Comparison of ENCODE assay signal across 1 cellular context in the genomic region with DNA sequence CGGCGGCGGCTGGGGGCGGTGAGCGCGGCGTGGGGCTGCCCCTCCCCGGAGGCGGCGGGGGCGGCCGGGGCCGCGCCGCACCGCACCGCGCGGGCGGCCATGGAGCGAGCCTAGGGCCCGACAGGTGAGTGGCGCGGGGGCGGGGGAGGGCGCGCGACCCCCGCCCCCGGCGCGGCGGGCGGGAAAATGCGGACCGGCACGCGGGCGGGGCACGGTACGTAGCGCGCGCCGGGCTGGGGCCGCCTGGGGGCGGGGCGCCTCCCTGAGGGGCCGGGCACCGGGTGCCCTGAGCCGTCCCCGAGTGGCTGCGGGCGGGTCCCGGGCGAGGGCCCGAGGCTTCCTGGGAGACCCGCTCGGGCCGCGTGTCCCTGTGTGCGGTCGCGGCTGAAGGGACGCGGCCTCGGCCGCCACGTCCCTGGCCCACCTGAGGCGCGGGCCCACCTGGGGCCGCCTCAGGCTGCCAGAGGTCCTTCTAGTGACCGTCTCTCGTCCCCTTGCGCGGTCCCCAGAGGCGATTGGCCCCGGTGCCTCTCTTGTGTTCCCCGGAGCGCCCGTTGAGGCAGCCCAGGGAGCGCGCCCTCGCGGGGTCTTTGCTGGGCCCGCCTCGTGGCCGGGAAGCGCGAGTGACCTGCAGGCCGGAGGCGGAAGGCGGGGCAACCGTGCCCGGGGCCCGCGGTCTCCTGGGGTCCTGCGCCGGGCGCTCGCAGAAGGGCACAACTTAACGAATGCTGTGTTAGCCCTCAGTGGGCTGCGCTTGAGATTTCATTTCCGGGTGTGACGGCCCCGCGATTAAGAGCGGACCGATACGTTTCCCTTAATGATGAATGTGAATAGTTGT.
A peak's percentile ranks its signal among the peaks of the same experiment; 100 is the strongest.
TF ChIP-seq lines count a peak whose summit lies in the region.

No MANE protein-coding gene starts in this region.

TF ChIP-seq in HEK293, 187 proteins besides CTCF, POLR2A, EP300 and RAD21 (continued from another document and continues in another):
- TF ChIP-seq, protein P1, sequence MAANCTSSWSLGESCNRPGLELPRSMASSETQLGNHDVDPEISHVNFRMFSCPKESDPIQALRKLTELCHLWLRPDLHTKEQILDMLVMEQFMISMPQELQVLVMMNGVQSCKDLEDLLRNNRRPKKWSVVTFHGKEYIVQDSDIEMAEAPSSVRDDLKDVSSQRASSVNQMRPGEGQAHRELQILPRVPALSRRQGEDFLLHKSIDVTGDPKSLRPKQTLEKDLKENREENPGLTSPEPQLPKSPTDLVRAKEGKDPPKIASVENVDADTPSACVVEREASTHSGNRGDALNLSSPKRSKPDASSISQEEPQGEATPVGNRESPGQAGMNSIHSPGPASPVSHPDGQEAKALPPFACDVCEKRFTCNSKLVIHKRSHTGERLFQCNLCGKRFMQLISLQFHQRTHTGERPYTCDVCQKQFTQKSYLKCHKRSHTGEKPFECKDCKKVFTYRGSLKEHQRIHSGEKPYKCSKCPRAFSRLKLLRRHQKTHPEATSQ (tag by site-specific recombination; IDR thresholded peaks at IDR 0.05), result 0 out of 2 replicates have a peak, but pooled peaks have one; percentile 50
- TF ChIP-seq ZNF548 (tag by site-specific recombination; IDR thresholded peaks at IDR 0.05), result no peak
- no peak for TF ChIP-seq ZNF768 (tag by site-specific recombination; IDR thresholded peaks at IDR 0.05)
- TF ChIP-seq ZNF133 (tag by site-specific recombination; IDR thresholded peaks at IDR 0.05), result no peak
- TF ChIP-seq, protein P2, sequence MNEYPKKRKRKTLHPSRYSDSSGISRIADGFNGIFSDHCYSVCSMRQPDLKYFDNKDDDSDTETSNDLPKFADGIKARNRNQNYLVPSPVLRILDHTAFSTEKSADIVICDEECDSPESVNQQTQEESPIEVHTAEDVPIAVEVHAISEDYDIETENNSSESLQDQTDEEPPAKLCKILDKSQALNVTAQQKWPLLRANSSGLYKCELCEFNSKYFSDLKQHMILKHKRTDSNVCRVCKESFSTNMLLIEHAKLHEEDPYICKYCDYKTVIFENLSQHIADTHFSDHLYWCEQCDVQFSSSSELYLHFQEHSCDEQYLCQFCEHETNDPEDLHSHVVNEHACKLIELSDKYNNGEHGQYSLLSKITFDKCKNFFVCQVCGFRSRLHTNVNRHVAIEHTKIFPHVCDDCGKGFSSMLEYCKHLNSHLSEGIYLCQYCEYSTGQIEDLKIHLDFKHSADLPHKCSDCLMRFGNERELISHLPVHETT (tag by site-specific recombination; IDR thresholded peaks at IDR 0.05), result no peak
- no peak for TF ChIP-seq ZNF157 (tag by site-specific recombination; IDR thresholded peaks at IDR 0.05)
- peak; percentile 75 for TF ChIP-seq ZIC2 (tag by site-specific recombination; IDR thresholded peaks at IDR 0.05)
- TF ChIP-seq, protein P3, sequence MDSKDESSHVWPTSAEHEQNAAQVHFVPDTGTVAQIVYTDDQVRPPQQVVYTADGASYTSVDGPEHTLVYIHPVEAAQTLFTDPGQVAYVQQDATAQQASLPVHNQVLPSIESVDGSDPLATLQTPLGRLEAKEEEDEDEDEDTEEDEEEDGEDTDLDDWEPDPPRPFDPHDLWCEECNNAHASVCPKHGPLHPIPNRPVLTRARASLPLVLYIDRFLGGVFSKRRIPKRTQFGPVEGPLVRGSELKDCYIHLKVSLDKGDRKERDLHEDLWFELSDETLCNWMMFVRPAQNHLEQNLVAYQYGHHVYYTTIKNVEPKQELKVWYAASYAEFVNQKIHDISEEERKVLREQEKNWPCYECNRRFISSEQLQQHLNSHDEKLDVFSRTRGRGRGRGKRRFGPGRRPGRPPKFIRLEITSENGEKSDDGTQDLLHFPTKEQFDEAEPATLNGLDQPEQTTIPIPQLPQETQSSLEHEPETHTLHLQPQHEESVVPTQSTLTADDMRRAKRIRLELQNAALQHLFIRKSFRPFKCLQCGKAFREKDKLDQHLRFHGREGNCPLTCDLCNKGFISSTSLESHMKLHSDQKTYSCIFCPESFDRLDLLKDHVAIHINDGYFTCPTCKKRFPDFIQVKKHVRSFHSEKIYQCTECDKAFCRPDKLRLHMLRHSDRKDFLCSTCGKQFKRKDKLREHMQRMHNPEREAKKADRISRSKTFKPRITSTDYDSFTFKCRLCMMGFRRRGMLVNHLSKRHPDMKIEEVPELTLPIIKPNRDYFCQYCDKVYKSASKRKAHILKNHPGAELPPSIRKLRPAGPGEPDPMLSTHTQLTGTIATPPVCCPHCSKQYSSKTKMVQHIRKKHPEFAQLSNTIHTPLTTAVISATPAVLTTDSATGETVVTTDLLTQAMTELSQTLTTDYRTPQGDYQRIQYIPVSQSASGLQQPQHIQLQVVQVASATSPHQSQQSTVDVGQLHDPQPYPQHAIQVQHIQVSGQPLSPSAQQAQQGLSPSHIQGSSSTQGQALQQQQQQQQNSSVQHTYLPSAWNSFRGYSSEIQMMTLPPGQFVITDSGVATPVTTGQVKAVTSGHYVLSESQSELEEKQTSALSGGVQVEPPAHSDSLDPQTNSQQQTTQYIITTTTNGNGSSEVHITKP (tag by site-specific recombination; IDR thresholded peaks at IDR 0.05), result no peak
- no peak for TF ChIP-seq BCL11A (tag by site-specific recombination; IDR thresholded peaks at IDR 0.05; ENCODE audit: low read depth)
- no peak for TF ChIP-seq SCRT2 (tag by site-specific recombination; IDR thresholded peaks at IDR 0.05)
- no peak for TF ChIP-seq ZNF660 (tag by site-specific recombination; IDR thresholded peaks at IDR 0.05)
- TF ChIP-seq ZNF558 (tag by site-specific recombination; IDR thresholded peaks at IDR 0.05), result no peak
- peak; percentile 71 for TF ChIP-seq KLF16 (tag by site-specific recombination; IDR thresholded peaks at IDR 0.05)
- TF ChIP-seq ZNF664 (tag by site-specific recombination; IDR thresholded peaks at IDR 0.05), result no peak
- TF ChIP-seq GLIS2 (tag by site-specific recombination; IDR thresholded peaks at IDR 0.05), result peak; percentile 89
- TF ChIP-seq, protein P4, sequence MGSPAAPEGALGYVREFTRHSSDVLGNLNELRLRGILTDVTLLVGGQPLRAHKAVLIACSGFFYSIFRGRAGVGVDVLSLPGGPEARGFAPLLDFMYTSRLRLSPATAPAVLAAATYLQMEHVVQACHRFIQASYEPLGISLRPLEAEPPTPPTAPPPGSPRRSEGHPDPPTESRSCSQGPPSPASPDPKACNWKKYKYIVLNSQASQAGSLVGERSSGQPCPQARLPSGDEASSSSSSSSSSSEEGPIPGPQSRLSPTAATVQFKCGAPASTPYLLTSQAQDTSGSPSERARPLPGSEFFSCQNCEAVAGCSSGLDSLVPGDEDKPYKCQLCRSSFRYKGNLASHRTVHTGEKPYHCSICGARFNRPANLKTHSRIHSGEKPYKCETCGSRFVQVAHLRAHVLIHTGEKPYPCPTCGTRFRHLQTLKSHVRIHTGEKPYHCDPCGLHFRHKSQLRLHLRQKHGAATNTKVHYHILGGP (tag by site-specific recombination; IDR thresholded peaks at IDR 0.05), result no peak
- no peak for TF ChIP-seq PRDM1 (tag by site-specific recombination; IDR thresholded peaks at IDR 0.05)
- TF ChIP-seq ZSCAN30 (tag by site-specific recombination; IDR thresholded peaks at IDR 0.05), result peak; percentile 75
- TF ChIP-seq ZNF561 (tag by site-specific recombination; IDR thresholded peaks at IDR 0.05; ENCODE audit: borderline replicate concordance), result peak; percentile 90; the same call in 1 of the 2 replicates
- TF ChIP-seq, protein P5, sequence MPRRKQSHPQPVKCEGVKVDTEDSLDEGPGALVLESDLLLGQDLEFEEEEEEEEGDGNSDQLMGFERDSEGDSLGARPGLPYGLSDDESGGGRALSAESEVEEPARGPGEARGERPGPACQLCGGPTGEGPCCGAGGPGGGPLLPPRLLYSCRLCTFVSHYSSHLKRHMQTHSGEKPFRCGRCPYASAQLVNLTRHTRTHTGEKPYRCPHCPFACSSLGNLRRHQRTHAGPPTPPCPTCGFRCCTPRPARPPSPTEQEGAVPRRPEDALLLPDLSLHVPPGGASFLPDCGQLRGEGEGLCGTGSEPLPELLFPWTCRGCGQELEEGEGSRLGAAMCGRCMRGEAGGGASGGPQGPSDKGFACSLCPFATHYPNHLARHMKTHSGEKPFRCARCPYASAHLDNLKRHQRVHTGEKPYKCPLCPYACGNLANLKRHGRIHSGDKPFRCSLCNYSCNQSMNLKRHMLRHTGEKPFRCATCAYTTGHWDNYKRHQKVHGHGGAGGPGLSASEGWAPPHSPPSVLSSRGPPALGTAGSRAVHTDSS (tag by site-specific recombination; IDR thresholded peaks at IDR 0.05), result no peak
- 0 out of 2 replicates have a peak, but pooled peaks have one; percentile 38 for TF ChIP-seq ZNF423 (tag by site-specific recombination; IDR thresholded peaks at IDR 0.05)
- no peak for TF ChIP-seq ZNF239 (tag by site-specific recombination; IDR thresholded peaks at IDR 0.05)
- no peak for TF ChIP-seq MEIS1 (CRISPR knock-in tag; IDR thresholded peaks at IDR 0.05; ENCODE audit: borderline replicate concordance)
- TF ChIP-seq ZNF747 (tag by site-specific recombination; IDR thresholded peaks at IDR 0.05), result no peak
- no peak for TF ChIP-seq ZNF791 (tag by site-specific recombination; IDR thresholded peaks at IDR 0.05)
- no peak for TF ChIP-seq KLF1 (tag by site-specific recombination; IDR thresholded peaks at IDR 0.05)
- no peak for TF ChIP-seq ZNF404 (tag by site-specific recombination; IDR thresholded peaks at IDR 0.05)
- no peak for TF ChIP-seq ZNF426 (tag by site-specific recombination; IDR thresholded peaks at IDR 0.05)
- TF ChIP-seq ZNF138 (tag by site-specific recombination; IDR thresholded peaks at IDR 0.05; ENCODE audit: borderline replicate concordance), result no peak
- TF ChIP-seq HOXD13 (CRISPR knock-in tag; IDR thresholded peaks at IDR 0.05; ENCODE audit: borderline replicate concordance), result no peak
- TF ChIP-seq ZNF623 (tag by site-specific recombination; IDR thresholded peaks at IDR 0.05), result no peak
- peak; percentile 65 for TF ChIP-seq ZXDB (tag by site-specific recombination; IDR thresholded peaks at IDR 0.05)
- TF ChIP-seq ZNF560 (tag by site-specific recombination; IDR thresholded peaks at IDR 0.05; ENCODE audit: borderline replicate concordance), result no peak
- TF ChIP-seq ZNF514 (tag by site-specific recombination; IDR thresholded peaks at IDR 0.05), result no peak
- TF ChIP-seq, protein P6, sequence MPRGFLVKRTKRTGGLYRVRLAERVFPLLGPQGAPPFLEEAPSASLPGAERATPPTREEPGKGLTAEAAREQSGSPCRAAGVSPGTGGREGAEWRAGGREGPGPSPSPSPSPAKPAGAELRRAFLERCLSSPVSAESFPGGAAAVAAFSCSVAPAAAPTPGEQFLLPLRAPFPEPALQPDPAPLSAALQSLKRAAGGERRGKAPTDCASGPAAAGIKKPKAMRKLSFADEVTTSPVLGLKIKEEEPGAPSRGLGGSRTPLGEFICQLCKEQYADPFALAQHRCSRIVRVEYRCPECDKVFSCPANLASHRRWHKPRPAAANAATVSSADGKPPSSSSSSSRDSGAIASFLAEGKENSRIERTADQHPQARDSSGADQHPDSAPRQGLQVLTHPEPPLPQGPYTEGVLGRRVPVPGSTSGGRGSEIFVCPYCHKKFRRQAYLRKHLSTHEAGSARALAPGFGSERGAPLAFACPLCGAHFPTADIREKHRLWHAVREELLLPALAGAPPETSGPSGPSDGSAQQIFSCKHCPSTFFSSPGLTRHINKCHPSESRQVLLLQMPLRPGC (tag by site-specific recombination; IDR thresholded peaks at IDR 0.05), result no peak
- TF ChIP-seq ZNF214 (tag by site-specific recombination; IDR thresholded peaks at IDR 0.05; ENCODE audit: borderline replicate concordance), result no peak
- no peak for TF ChIP-seq IKZF3 (tag by site-specific recombination; IDR thresholded peaks at IDR 0.05)
- peak; percentile 56 for TF ChIP-seq ZNF501 (tag by site-specific recombination; IDR thresholded peaks at IDR 0.05)
- TF ChIP-seq GLIS1 (tag by site-specific recombination; IDR thresholded peaks at IDR 0.05), result peak; percentile 78
- no peak for TF ChIP-seq ZNF292 (tag by site-specific recombination; IDR thresholded peaks at IDR 0.05; ENCODE audit: borderline replicate concordance, low read depth)
- TF ChIP-seq KLF7 (tag by site-specific recombination; IDR thresholded peaks at IDR 0.05; ENCODE audit: borderline replicate concordance), result no peak
- TF ChIP-seq ZNF19 (tag by site-specific recombination; IDR thresholded peaks at IDR 0.05; ENCODE audit: low read depth), result no peak
- TF ChIP-seq, protein P7, sequence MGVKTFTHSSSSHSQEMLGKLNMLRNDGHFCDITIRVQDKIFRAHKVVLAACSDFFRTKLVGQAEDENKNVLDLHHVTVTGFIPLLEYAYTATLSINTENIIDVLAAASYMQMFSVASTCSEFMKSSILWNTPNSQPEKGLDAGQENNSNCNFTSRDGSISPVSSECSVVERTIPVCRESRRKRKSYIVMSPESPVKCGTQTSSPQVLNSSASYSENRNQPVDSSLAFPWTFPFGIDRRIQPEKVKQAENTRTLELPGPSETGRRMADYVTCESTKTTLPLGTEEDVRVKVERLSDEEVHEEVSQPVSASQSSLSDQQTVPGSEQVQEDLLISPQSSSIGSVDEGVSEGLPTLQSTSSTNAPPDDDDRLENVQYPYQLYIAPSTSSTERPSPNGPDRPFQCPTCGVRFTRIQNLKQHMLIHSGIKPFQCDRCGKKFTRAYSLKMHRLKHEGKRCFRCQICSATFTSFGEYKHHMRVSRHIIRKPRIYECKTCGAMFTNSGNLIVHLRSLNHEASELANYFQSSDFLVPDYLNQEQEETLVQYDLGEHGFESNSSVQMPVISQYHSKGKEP (tag by site-specific recombination; IDR thresholded peaks at IDR 0.05), result no peak
- TF ChIP-seq ZNF202 (tag by site-specific recombination; IDR thresholded peaks at IDR 0.05; ENCODE audit: borderline replicate concordance), result no peak
- TF ChIP-seq, protein P8, sequence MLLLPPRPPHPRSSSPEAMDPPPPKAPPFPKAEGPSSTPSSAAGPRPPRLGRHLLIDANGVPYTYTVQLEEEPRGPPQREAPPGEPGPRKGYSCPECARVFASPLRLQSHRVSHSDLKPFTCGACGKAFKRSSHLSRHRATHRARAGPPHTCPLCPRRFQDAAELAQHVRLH (tag by site-specific recombination; IDR thresholded peaks at IDR 0.05), result no peak
- TF ChIP-seq, protein P9, sequence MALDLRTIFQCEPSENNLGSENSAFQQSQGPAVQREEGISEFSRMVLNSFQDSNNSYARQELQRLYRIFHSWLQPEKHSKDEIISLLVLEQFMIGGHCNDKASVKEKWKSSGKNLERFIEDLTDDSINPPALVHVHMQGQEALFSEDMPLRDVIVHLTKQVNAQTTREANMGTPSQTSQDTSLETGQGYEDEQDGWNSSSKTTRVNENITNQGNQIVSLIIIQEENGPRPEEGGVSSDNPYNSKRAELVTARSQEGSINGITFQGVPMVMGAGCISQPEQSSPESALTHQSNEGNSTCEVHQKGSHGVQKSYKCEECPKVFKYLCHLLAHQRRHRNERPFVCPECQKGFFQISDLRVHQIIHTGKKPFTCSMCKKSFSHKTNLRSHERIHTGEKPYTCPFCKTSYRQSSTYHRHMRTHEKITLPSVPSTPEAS (tag by site-specific recombination; IDR thresholded peaks at IDR 0.05), result no peak
- 0 out of 2 replicates have a peak, but pooled peaks have one; percentile 34 for TF ChIP-seq ZNF843 (tag by site-specific recombination; IDR thresholded peaks at IDR 0.05)
- TF ChIP-seq, protein P10, sequence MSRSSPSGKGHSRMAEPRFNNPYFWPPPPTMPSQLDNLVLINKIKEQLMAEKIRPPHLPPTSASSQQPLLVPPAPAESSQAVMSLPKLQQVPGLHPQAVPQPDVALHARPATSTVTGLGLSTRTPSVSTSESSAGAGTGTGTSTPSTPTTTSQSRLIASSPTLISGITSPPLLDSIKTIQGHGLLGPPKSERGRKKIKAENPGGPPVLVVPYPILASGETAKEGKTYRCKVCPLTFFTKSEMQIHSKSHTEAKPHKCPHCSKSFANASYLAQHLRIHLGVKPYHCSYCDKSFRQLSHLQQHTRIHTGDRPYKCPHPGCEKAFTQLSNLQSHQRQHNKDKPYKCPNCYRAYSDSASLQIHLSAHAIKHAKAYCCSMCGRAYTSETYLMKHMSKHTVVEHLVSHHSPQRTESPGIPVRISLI (tag by site-specific recombination; IDR thresholded peaks at IDR 0.05), result no peak
